ENCODE assay signal across 20 cellular contexts in the genomic region with DNA sequence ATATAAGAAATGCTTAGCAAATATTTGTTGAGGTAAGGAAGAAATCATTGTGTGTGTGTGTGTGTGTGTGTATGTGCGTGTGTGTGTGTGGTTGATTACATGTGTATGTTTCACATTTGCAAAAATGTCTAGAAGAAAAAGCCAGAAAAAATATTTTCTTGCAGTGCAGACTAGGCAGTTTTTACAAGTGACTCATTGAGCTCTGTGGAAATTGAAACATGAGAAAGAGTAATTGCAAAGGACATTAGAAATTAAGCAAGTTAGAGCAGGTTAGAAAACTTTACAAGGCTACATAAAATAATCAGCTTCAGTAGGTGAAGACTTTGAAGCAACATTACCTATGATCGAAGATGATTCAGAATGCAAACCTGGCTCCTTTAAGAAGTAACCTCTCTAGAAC.
DNase-seq lines count a peak whose midpoint lies in the region; ATAC-seq, FAIRE-seq and TF ChIP-seq lines count a peak whose summit lies in the region.
"Had no signal": no experiment of that assay in that cellular context is flagged by ENCODE, and none has a peak within 500 bp of the region (broad histone marks: within the 10 kb centered on the region; RNA-seq: fewer than 3 reads in every experiment).

No MANE protein-coding gene starts in this region.

- no peak for TF ChIP-seq CTCF in AG10803 (conservative IDR thresholded peaks at IDR 0.05; ENCODE audit: low read length)
- no peak for TF ChIP-seq CTCF in bronchial epithelial cell (IDR thresholded peaks at IDR 0.05; ENCODE audit: insufficient read depth, low read length, severe bottlenecking)

- H3K36me3 ChIP-seq in bronchial epithelial cell (ENCODE audit: control insufficient read depth, insufficient read depth, low read length) = no peaks in the 10 kb centered on the region
- H3K36me3 ChIP-seq: BLaER1 treated with 17β-estradiol and CSF1 and Interleukin-3, amounts not matched to agents 10 nM and 100 nM had no signal

- no peaks in the 10 kb centered on the region for H3K27me3 ChIP-seq in bronchial epithelial cell (ENCODE audit: control insufficient read depth, insufficient read depth, low read length)
- H3K27me3 ChIP-seq: BLaER1 treated with 17β-estradiol and CSF1 and Interleukin-3, amounts not matched to agents 10 nM and 100 nM had no signal

- no peak for FAIRE-seq in bronchial epithelial cell (lab: Jason Lieb, UNC)
- FAIRE-seq: A549, GM12891 had no signal

- DNase-seq in AG10803 (ENCODE audit: low read depth) = peak; percentile 3
- peak; percentile 12 for DNase-seq in M059J (ENCODE audit: low read depth)
- peak; percentile 48 for DNase-seq in bronchial epithelial cell (ENCODE audit: low read depth)
- DNase-seq in iris pigment epithelial cell (ENCODE audit: low read depth) = peak; percentile 5
- DNase-seq in NCI-H146 treated with DMSO at 0.1 percent for 48 hours (lab: John Stamatoyannopoulos, UW; ENCODE audit: unreplicated experiment) = no peak
- DNase-seq in stimulated activated CD4-positive, alpha-beta T cell treated with anti-CD3 and anti-CD28 coated beads, Interleukin-12 subunit alpha, Interleukin-12 subunit beta, amount 100 ng/mL, for 4 hours = no peak
- DNase-seq: Calu3; CD8-positive, alpha-beta T cell; GF-D8; KG1; NCI-H1436 treated with DMSO at 0.1 percent for 48 hours; NCI-H2029 treated with DMSO at 0.1 percent for 48 hours; NCI-H446 treated with DMSO at 0.1 percent for 48 hours; NCI-H748 treated with DMSO at 0.1 percent for 48 hours; NK-92 treated with Interleukin-12 subunit alpha and Interleukin-12 subunit beta, amount 100 ng/mL, for 24 hours; SIG-M5 had no signal

- no peak for ATAC-seq in GM19452 (IDR thresholded peaks at IDR 0.05; ENCODE audit: unreplicated experiment)
- ATAC-seq: A549; CD8-positive, alpha-beta T cell had no signal

- H3K4me3 ChIP-seq in AG10803 (ENCODE audit: low read length) (no peak overlapping the region), bronchial epithelial cell (ENCODE audit: low read depth, low read length) (no peak overlapping the region)
- H3K4me3 ChIP-seq: A549; BLaER1 treated with 17β-estradiol and CSF1 and Interleukin-3, amounts not matched to agents 10 nM and 100 nM had no signal

Comparison
In these comparisons a context has a peak if more than half of its experiments do, and no peak if none do; other contexts are left out.
1. DNase-seq: peak in AG10803 (single experiment), M059J (single experiment), bronchial epithelial cell (single experiment) and iris pigment epithelial cell (single experiment); none in NCI-H146 treated with DMSO at 0.1 percent for 48 hours (single experiment) and stimulated activated CD4-positive, alpha-beta T cell treated with anti-CD3 and anti-CD28 coated beads, Interleukin-12 subunit alpha, Interleukin-12 subunit beta, amount 100 ng/mL, for 4 hours (single experiment).